ENCODE assay signal across 14 cellular contexts in the genomic region with DNA sequence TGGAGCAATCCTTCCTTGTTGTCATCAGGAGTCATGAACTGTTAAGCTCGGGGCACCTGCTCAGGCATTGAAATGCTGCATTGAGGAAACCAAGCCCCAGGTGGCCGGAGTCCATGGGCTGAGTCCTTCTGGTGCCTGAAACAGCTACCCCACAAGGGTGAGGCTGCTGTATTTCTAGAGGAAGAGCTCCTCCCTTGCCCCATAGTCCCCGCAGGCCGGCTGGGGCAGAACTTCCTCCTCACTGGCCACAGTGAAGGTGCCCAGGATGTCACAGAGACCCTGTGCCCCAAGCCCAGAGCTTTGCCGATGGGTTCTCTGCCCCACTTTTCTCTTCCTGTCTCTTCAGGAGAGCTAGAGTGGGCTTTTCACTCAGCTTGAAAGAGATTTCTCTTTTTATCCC.
"Had no signal": no experiment of that assay in that cellular context is flagged by ENCODE, and none has a peak within 500 bp of the region (broad histone marks: within the 10 kb centered on the region; RNA-seq: fewer than 3 reads in every experiment).

No MANE protein-coding gene starts in this region.

- H3K4me3 ChIP-seq: colonic mucosa, transverse colon had no signal

- H3K79me2 ChIP-seq: parathyroid adenoma had no signal

- H3K9me3 ChIP-seq: colonic mucosa, transverse colon had no signal

- H2AFZ ChIP-seq: parathyroid adenoma had no signal

- H3K27ac ChIP-seq: colonic mucosa, transverse colon had no signal

- ATAC-seq: activated CD4-positive, CD25-positive, alpha-beta regulatory T cell treated with anti-CD3 and anti-CD28 coated beads, Interleukin-2, amount 50 U/mL, for 24 hours; activated T-cell treated with anti-CD3 and anti-CD28 coated beads, Interleukin-2, amount 50 U/mL, for 4 hours; stimulated activated naive B cell treated with anti-CD40 and anti-IgM and Interleukin-4, amounts not matched to agents 10 μg/mL and 1 μg/mL and 100 μg/mL, for 72 hours had no signal

- H3K4me1 Mint-ChIP-seq: activated naive CD4-positive, alpha-beta T cell treated with anti-CD3 and anti-CD28 coated beads, Interleukin-2, amount 50 U/mL, for 24 hours; nephron; stimulated activated naive B cell treated with anti-CD40 and anti-IgM and Interleukin-4, amounts not matched to agents 10 μg/mL and 1 μg/mL and 100 μg/mL, for 72 hours had no signal

- H3K4me1 ChIP-seq: colonic mucosa, transverse colon had no signal

- H3K27ac Mint-ChIP-seq: activated naive CD4-positive, alpha-beta T cell treated with anti-CD3 and anti-CD28 coated beads, Interleukin-2, amount 50 U/mL, for 24 hours; nephron; stimulated activated naive B cell treated with anti-CD40 and anti-IgM and Interleukin-4, amounts not matched to agents 10 μg/mL and 1 μg/mL and 100 μg/mL, for 72 hours had no signal

- H3K36me3 ChIP-seq: colonic mucosa, transverse colon had no signal

- H3K36me3 Mint-ChIP-seq: activated naive CD4-positive, alpha-beta T cell treated with anti-CD3 and anti-CD28 coated beads, Interleukin-2, amount 50 U/mL, for 24 hours; stimulated activated naive B cell treated with anti-CD40 and anti-IgM and Interleukin-4, amounts not matched to agents 10 μg/mL and 1 μg/mL and 100 μg/mL, for 72 hours had no signal

- DNase-seq: activated effector memory CD4-positive, alpha-beta T cell treated with anti-CD3 and anti-CD28 coated beads, Interleukin-2, amount 50 U/mL, for 16 hours; activated T-cell treated with anti-CD3 and anti-CD28 coated beads, Interleukin-2, amount 50 U/mL, for 4 hours; caudate nucleus; colonic mucosa; foreskin fibroblast; kidney glomerular epithelial cell; stimulated activated CD4-positive, alpha-beta T cell treated with anti-CD3 and anti-CD28 coated beads, Interleukin-2, amount 100 ng/mL, for 48 hours; stimulated activated naive B cell treated with anti-CD40 and anti-IgM and Interleukin-4, amounts not matched to agents 10 μg/mL and 1 μg/mL and 100 μg/mL, for 72 hours; SW 1271; transverse colon had no signal

- H3K9me3 Mint-ChIP-seq: activated naive CD4-positive, alpha-beta T cell treated with anti-CD3 and anti-CD28 coated beads, Interleukin-2, amount 50 U/mL, for 24 hours; activated T-cell treated with anti-CD3 and anti-CD28 coated beads, Interleukin-2, amount 50 U/mL, for 4 hours; nephron; stimulated activated naive B cell treated with anti-CD40 and anti-IgM and Interleukin-4, amounts not matched to agents 10 μg/mL and 1 μg/mL and 100 μg/mL, for 72 hours had no signal

- H3K4me3 Mint-ChIP-seq: activated naive CD4-positive, alpha-beta T cell treated with anti-CD3 and anti-CD28 coated beads, Interleukin-2, amount 50 U/mL, for 24 hours; activated T-cell treated with anti-CD3 and anti-CD28 coated beads, Interleukin-2, amount 50 U/mL, for 4 hours; nephron; stimulated activated naive B cell treated with anti-CD40 and anti-IgM and Interleukin-4, amounts not matched to agents 10 μg/mL and 1 μg/mL and 100 μg/mL, for 72 hours had no signal

- H3K27me3 ChIP-seq: colonic mucosa, transverse colon had no signal
